Comparison of ENCODE assay signal across 1 cellular context in the genomic region with DNA sequence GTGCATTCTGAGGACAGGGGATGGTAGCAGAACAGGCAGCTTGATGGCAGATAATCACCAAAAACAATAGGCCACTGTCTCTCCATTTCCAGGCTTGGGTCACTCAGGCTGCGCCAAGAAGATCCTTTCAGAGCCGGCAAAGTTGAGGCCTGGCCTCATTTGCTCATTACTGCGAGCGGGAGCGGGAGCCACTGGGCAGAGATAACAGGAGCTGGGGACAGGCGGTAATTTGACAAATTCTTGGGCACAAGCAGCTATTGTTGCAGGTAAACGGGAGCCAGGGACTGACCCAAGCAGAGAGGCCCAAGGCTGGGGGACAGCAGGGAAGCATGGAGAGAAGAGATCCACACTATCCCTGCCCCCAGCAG.
TF ChIP-seq lines count a peak whose summit lies in the region.

No MANE protein-coding gene starts in this region.

TF ChIP-seq in HepG2, 621 proteins besides CTCF, POLR2A, EP300 and RAD21:
- TF ChIP-seq, protein P1, sequence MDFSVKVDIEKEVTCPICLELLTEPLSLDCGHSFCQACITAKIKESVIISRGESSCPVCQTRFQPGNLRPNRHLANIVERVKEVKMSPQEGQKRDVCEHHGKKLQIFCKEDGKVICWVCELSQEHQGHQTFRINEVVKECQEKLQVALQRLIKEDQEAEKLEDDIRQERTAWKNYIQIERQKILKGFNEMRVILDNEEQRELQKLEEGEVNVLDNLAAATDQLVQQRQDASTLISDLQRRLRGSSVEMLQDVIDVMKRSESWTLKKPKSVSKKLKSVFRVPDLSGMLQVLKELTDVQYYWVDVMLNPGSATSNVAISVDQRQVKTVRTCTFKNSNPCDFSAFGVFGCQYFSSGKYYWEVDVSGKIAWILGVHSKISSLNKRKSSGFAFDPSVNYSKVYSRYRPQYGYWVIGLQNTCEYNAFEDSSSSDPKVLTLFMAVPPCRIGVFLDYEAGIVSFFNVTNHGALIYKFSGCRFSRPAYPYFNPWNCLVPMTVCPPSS (IDR thresholded peaks at IDR 0.05), result no peak
- TF ChIP-seq, protein P2, sequence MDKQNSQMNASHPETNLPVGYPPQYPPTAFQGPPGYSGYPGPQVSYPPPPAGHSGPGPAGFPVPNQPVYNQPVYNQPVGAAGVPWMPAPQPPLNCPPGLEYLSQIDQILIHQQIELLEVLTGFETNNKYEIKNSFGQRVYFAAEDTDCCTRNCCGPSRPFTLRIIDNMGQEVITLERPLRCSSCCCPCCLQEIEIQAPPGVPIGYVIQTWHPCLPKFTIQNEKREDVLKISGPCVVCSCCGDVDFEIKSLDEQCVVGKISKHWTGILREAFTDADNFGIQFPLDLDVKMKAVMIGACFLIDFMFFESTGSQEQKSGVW (CRISPR knock-in tag; IDR thresholded peaks at IDR 0.05; ENCODE audit: borderline replicate concordance), result no peak
- TF ChIP-seq SMC3 (IDR thresholded peaks at IDR 0.05; ENCODE audit: low read length) (no peak), TBX2 (CRISPR knock-in tag; IDR thresholded peaks at IDR 0.05; ENCODE audit: borderline replicate concordance) (0 out of 2 replicates have a peak, but pooled peaks have one; percentile 20), SOX13 (IDR thresholded peaks at IDR 0.05) (no peak), SOX13 (CRISPR knock-in tag; conservative IDR thresholded peaks at IDR 0.05 in 1 of 2, IDR thresholded peaks at IDR 0.05 in 1 of 2) (peak in 1 of 2 experiments; percentile 22; a peak in 1 of 4 replicates), CHD4 (IDR thresholded peaks at IDR 0.05; ENCODE audit: borderline replicate concordance, low read length) (no peak), SYNCRIP (IDR thresholded peaks at IDR 0.05; ENCODE audit: insufficient read depth, low read depth, low read length) (no peak)
